27 cellular contexts compared by ENCODE assay signal in genomic region chr16:12749076-12749475, GRCh38. TPM values are rescaled to one million over a fixed set of nuclear protein-coding genes. Genes with fewer than 3 reads are reported as not detected.
A peak's percentile ranks its signal among the peaks of the same experiment; 100 is the strongest.
DNase-seq lines count a peak whose midpoint lies in the region; ATAC-seq lines count a peak whose summit lies in the region.
"Had no signal": no experiment of that assay in that cellular context is flagged by ENCODE, and none has a peak within 500 bp of the region (broad histone marks: within the 10 kb centered on the region; RNA-seq: fewer than 3 reads in every experiment).

No MANE protein-coding gene starts in this region.

- H3K36me3 ChIP-seq in CD8-positive, alpha-beta memory T cell (ENCODE audit: insufficient read depth, low read length): no peaks in the 10 kb centered on the region

- intact Hi-C loops in activated CD4-positive, alpha-beta T cell treated with anti-CD3 and anti-CD28 coated beads for 36 hours (cut with DNase I, micrococcal nuclease): no loop called here
- intact Hi-C loops in activated naive CD4-positive, alpha-beta T cell treated with anti-CD3 and anti-CD28 coated beads for 36 hours (cut with micrococcal nuclease): no loop called here
- intact Hi-C loops in activated CD4-positive, alpha-beta memory T cell treated with anti-CD3 and anti-CD28 coated beads for 36 hours (cut with micrococcal nuclease): no loop called here

- no peak overlapping the region for H3K27ac ChIP-seq in CD8-positive, alpha-beta memory T cell (ENCODE audit: low read depth, low read length)

- no peaks in the 10 kb centered on the region for H3K9me3 ChIP-seq in CD8-positive, alpha-beta memory T cell (ENCODE audit: low read length)

- CTCF ChIA-PET in activated CD4-positive, alpha-beta T cell treated with anti-CD3 and anti-CD28 coated beads for 36 hours (lab: Charles Lee): interaction anchor here (0.6 to 1.6 kb wide), 3 partner anchors 11 to 212 kb away, joined by 3 to 4 read pairs (median 3); no protein-coding TSS in a partner anchor
- CTCF ChIA-PET in activated naive CD4-positive, alpha-beta T cell treated with anti-CD3 and anti-CD28 coated beads for 36 hours (lab: Charles Lee): no interaction called here
- CTCF ChIA-PET in activated CD4-positive, alpha-beta memory T cell treated with anti-CD3 and anti-CD28 coated beads for 36 hours (lab: Charles Lee): interaction anchor here (0.5 to 1.4 kb wide), 3 partner anchors 54 to 294 kb away, joined by 3 read pairs; partner anchors contain the start of gene CPPED1
- CTCF ChIA-PET in CD8-positive, alpha-beta memory T cell (lab: Charles Lee): no interaction called here

- peaks cover 35% of the 10 kb centered on the region for H3K4me1 Mint-ChIP-seq in activated CD4-positive, alpha-beta T cell treated with anti-CD3 and anti-CD28 coated beads for 36 hours
- H3K4me1 Mint-ChIP-seq in activated naive CD4-positive, alpha-beta T cell treated with anti-CD3 and anti-CD28 coated beads for 36 hours (ENCODE audit: low read depth): peaks cover 25% of the 10 kb centered on the region
- peaks cover 44% of the 10 kb centered on the region for H3K4me1 Mint-ChIP-seq in activated CD4-positive, alpha-beta memory T cell treated with anti-CD3 and anti-CD28 coated beads for 36 hours (ENCODE audit: low read depth)
- H3K4me1 Mint-ChIP-seq in CD8-positive, alpha-beta memory T cell: peaks cover 17 to 29% (median 29%) of the 10 kb centered on the region in 3 donors

- no peak for ATAC-seq in activated CD4-positive, alpha-beta T cell treated with anti-CD3 and anti-CD28 coated beads for 36 hours
- no peak for ATAC-seq in GM18858 (IDR thresholded peaks at IDR 0.05; ENCODE audit: unreplicated experiment)
- ATAC-seq: CD8-positive, alpha-beta T cell; HepG2; K562 had no signal

- no peak for DNase-seq in activated CD4-positive, alpha-beta T cell treated with anti-CD3 and anti-CD28 coated beads for 36 hours
- DNase-seq in activated CD4-positive, alpha-beta T cell treated with anti-CD3 and anti-CD28 coated beads, Interleukin-2, amount 50 U/mL, for 4 hours: no peak
- DNase-seq in activated naive CD4-positive, alpha-beta T cell treated with anti-CD3 and anti-CD28 coated beads for 36 hours: no peak
- no peak for DNase-seq in activated naive CD4-positive, alpha-beta T cell treated with Interleukin-2 at 50 U/mL for 16 hours
- DNase-seq in activated CD4-positive, alpha-beta memory T cell treated with anti-CD3 and anti-CD28 coated beads for 36 hours: no peak
- peak; percentile 96 for DNase-seq in foreskin melanocyte
- no peak for DNase-seq in CD8-positive, alpha-beta memory T cell
- DNase-seq: 8988T; AML-193; C1 segment of cervical spinal cord; Calu3; CD8-positive, alpha-beta T cell; DMS153; GDM1; GOT3; HCEC 1CT; MM.1S; NCI-H1092; NCI-H1436; NCI-H187 treated with DMSO at 0.1 percent for 48 hours; NCI-H2107; NCI-H446 treated with DMSO at 0.1 percent for 48 hours; NCI-H526 treated with DMSO at 0.1 percent for 48 hours; OCI-M1 had no signal

- H3K36me3 Mint-ChIP-seq in activated CD4-positive, alpha-beta T cell treated with anti-CD3 and anti-CD28 coated beads for 36 hours (ENCODE audit: low read depth): peaks cover 17% of the 10 kb centered on the region
- peaks cover 16% of the 10 kb centered on the region for H3K36me3 Mint-ChIP-seq in activated naive CD4-positive, alpha-beta T cell treated with anti-CD3 and anti-CD28 coated beads for 36 hours (ENCODE audit: low read depth)
- H3K36me3 Mint-ChIP-seq in activated CD4-positive, alpha-beta memory T cell treated with anti-CD3 and anti-CD28 coated beads for 36 hours: peaks cover 16% of the 10 kb centered on the region
- H3K36me3 Mint-ChIP-seq in CD8-positive, alpha-beta memory T cell: peaks cover 7 to 42% (median 13%) of the 10 kb centered on the region in 3 donors

- no peaks in the 10 kb centered on the region for H3K4me1 ChIP-seq in CD8-positive, alpha-beta memory T cell (ENCODE audit: insufficient read depth, low read length)

- peak overlapping the region; percentile 97 for H3K27ac Mint-ChIP-seq in activated CD4-positive, alpha-beta T cell treated with anti-CD3 and anti-CD28 coated beads for 36 hours
- peak overlapping the region; percentile 16 for H3K27ac Mint-ChIP-seq in activated naive CD4-positive, alpha-beta T cell treated with anti-CD3 and anti-CD28 coated beads for 36 hours
- H3K27ac Mint-ChIP-seq in activated CD4-positive, alpha-beta memory T cell treated with anti-CD3 and anti-CD28 coated beads for 36 hours: peak overlapping the region; percentile 91
- H3K27ac Mint-ChIP-seq in CD8-positive, alpha-beta memory T cell: peak overlapping the region in 1 of 8 donors; percentile 38
- H3K27ac Mint-ChIP-seq: CD8-positive, alpha-beta T cell had no signal

- POLR2A ChIA-PET in activated CD4-positive, alpha-beta T cell treated with anti-CD3 and anti-CD28 coated beads for 36 hours (lab: Charles Lee): interaction anchor here (1.8 kb wide), 1 partner anchor 212 kb away, joined by 12 read pairs; no protein-coding TSS in a partner anchor
- POLR2A ChIA-PET in activated CD4-positive, alpha-beta memory T cell treated with anti-CD3 and anti-CD28 coated beads for 36 hours (lab: Charles Lee): interaction anchor here (1.2 to 2.2 kb wide), 3 partner anchors 103 to 213 kb away, joined by 3 to 19 read pairs (median 7); no protein-coding TSS in a partner anchor
- POLR2A ChIA-PET in CD8-positive, alpha-beta memory T cell (lab: Charles Lee): no interaction called here

- peaks cover 17% of the 10 kb centered on the region for H3K9me3 Mint-ChIP-seq in activated CD4-positive, alpha-beta T cell treated with anti-CD3 and anti-CD28 coated beads for 36 hours (ENCODE audit: low read depth)
- peaks cover 22% of the 10 kb centered on the region for H3K9me3 Mint-ChIP-seq in activated naive CD4-positive, alpha-beta T cell treated with anti-CD3 and anti-CD28 coated beads for 36 hours
- H3K9me3 Mint-ChIP-seq in activated CD4-positive, alpha-beta memory T cell treated with anti-CD3 and anti-CD28 coated beads for 36 hours: peaks cover 15% of the 10 kb centered on the region
- peaks cover 9 to 17% (median 14%) of the 10 kb centered on the region in 5 donors for H3K9me3 Mint-ChIP-seq in CD8-positive, alpha-beta memory T cell

- H3K27me3 ChIP-seq in CD8-positive, alpha-beta memory T cell (ENCODE audit: insufficient read depth, low read length, poor library complexity, severe bottlenecking): no peaks in the 10 kb centered on the region

- H3K4me3 ChIP-seq in CD8-positive, alpha-beta memory T cell (ENCODE audit: low read length): no peak overlapping the region
- H3K4me3 ChIP-seq: K562 had no signal

- H3K4me3 Mint-ChIP-seq in activated CD4-positive, alpha-beta T cell treated with anti-CD3 and anti-CD28 coated beads for 36 hours: no peak overlapping the region
- H3K4me3 Mint-ChIP-seq in activated naive CD4-positive, alpha-beta T cell treated with anti-CD3 and anti-CD28 coated beads for 36 hours: no peak overlapping the region
- no peak overlapping the region for H3K4me3 Mint-ChIP-seq in activated CD4-positive, alpha-beta memory T cell treated with anti-CD3 and anti-CD28 coated beads for 36 hours
- peak overlapping the region in 1 of 7 donors; percentile 9 for H3K4me3 Mint-ChIP-seq in CD8-positive, alpha-beta memory T cell
- H3K4me3 Mint-ChIP-seq: CD8-positive, alpha-beta T cell had no signal

- H3K27me3 Mint-ChIP-seq in activated CD4-positive, alpha-beta T cell treated with anti-CD3 and anti-CD28 coated beads for 36 hours: no peaks in the 10 kb centered on the region
- no peaks in the 10 kb centered on the region for H3K27me3 Mint-ChIP-seq in activated naive CD4-positive, alpha-beta T cell treated with anti-CD3 and anti-CD28 coated beads for 36 hours (ENCODE audit: low read depth)
- no peaks in the 10 kb centered on the region for H3K27me3 Mint-ChIP-seq in activated CD4-positive, alpha-beta memory T cell treated with anti-CD3 and anti-CD28 coated beads for 36 hours
- no peaks in the 10 kb centered on the region for H3K27me3 Mint-ChIP-seq in CD8-positive, alpha-beta memory T cell

RNA-seq across cellular contexts. Expression of gene CPPED1, which starts 54.6 kb away (rescaled TPM):
- total RNA-seq in activated CD4-positive, alpha-beta T cell treated with anti-CD3 and anti-CD28 coated beads for 36 hours: 1 to 10 TPM; 8.0 to 9.8 TPM
- 1 to 10 TPM; 6.4 to 6.5 TPM for total RNA-seq in activated naive CD4-positive, alpha-beta T cell treated with anti-CD3 and anti-CD28 coated beads for 36 hours
- total RNA-seq in activated CD4-positive, alpha-beta memory T cell treated with anti-CD3 and anti-CD28 coated beads for 36 hours: 10 to 100 TPM; 11.0 to 11.5 TPM
- 1 to 10 TPM; 5.2 to 7.3 TPM for total RNA-seq in CD8-positive, alpha-beta memory T cell
- polyA plus RNA-seq in CD8-positive, alpha-beta memory T cell: 9.8 TPM
- total RNA-seq: Calu3 had no signal

Comparison
In these comparisons a context has a peak if more than half of its experiments do, and no peak if none do; other contexts are left out.
1. CTCF ChIA-PET loops: an anchor here in activated CD4-positive, alpha-beta T cell treated with anti-CD3 and anti-CD28 coated beads for 36 hours (0.6 to 1.6 kb wide) and activated CD4-positive, alpha-beta memory T cell treated with anti-CD3 and anti-CD28 coated beads for 36 hours (0.5 to 1.4 kb wide); none called in activated naive CD4-positive, alpha-beta T cell treated with anti-CD3 and anti-CD28 coated beads for 36 hours and CD8-positive, alpha-beta memory T cell.